19 cellular contexts compared by ENCODE assay signal in genomic region chr20:5480824-5481600, GRCh38.
DNase-seq lines count a peak whose midpoint lies in the region; ATAC-seq and TF ChIP-seq lines count a peak whose summit lies in the region.
"Had no signal": no experiment of that assay in that cellular context is flagged by ENCODE, and none has a peak within 500 bp of the region (broad histone marks: within the 10 kb centered on the region; RNA-seq: fewer than 3 reads in every experiment).

No MANE protein-coding gene starts in this region.

- TF ChIP-seq CTCF in lower lobe of right lung (IDR thresholded peaks at IDR 0.05), result no peak

- H3K9me3 ChIP-seq in lower lobe of right lung, result no peaks in the 10 kb centered on the region
- H3K9me3 ChIP-seq: neutrophil, Peyer's patch had no signal

- H3K27me3 ChIP-seq in lower lobe of right lung (ENCODE audit: low read depth), result no peaks in the 10 kb centered on the region
- H3K27me3 ChIP-seq: brain microvascular endothelial cell, neutrophil, Peyer's patch had no signal

- H3K36me3 ChIP-seq in lower lobe of right lung, result no peaks in the 10 kb centered on the region
- H3K36me3 ChIP-seq: brain microvascular endothelial cell, neutrophil, Peyer's patch had no signal

- no peaks in the 10 kb centered on the region for H3K4me1 ChIP-seq in lower lobe of right lung

- no peak overlapping the region for H3K4me3 ChIP-seq in lower lobe of right lung
- H3K4me3 ChIP-seq: K562, Peyer's patch had no signal

- intact Hi-C loops in lower lobe of right lung (cut with DNase I), result no loop called here

- no peak overlapping the region for H3K27ac ChIP-seq in lower lobe of right lung
- H3K27ac ChIP-seq: 22Rv1, brain microvascular endothelial cell, neutrophil had no signal

- ATAC-seq in lower lobe of right lung, result peak; percentile 37 to 45
- no peak for ATAC-seq in HG03342 (IDR thresholded peaks at IDR 0.05; ENCODE audit: unreplicated experiment)
- no peak for ATAC-seq in GM18867 (IDR thresholded peaks at IDR 0.05; ENCODE audit: unreplicated experiment)
- ATAC-seq: K562 had no signal

- peak; percentile 39 for DNase-seq in DMS 273 (lab: John Stamatoyannopoulos, UW; ENCODE audit: unreplicated experiment)
- no peak for DNase-seq in DMS 273 treated with DMSO at 0.1 percent for 48 hours (lab: John Stamatoyannopoulos, UW)
- DNase-seq in NCI-H1092 treated with DMSO at 0.1 percent for 48 hours (lab: John Stamatoyannopoulos, UW), result peak; percentile 97
- DNase-seq in NCI-H526 treated with DMSO at 0.1 percent for 48 hours (lab: John Stamatoyannopoulos, UW), result peak; percentile 75
- no peak for DNase-seq in lower lobe of right lung
- no peak for DNase-seq in HPDE6-E6E7 (ENCODE audit: extremely low spot score)
- DNase-seq: activated naive CD4-positive, alpha-beta T cell treated with anti-CD3 and anti-CD28 coated beads, Interleukin-2, amount 50 U/mL, for 16 hours; brain microvascular endothelial cell; CD8-positive, alpha-beta memory T cell; effector CD8-positive, alpha-beta T cell; GOT3; NCI-H2171; stimulated activated naive CD4-positive, alpha-beta T cell had no signal

Comparison
In these comparisons a context has a peak if more than half of its experiments do, and no peak if none do; other contexts are left out.
1. DNase-seq: peak in DMS 273 (single experiment), NCI-H1092 treated with DMSO at 0.1 percent for 48 hours (single experiment) and NCI-H526 treated with DMSO at 0.1 percent for 48 hours (single experiment); none in DMS 273 treated with DMSO at 0.1 percent for 48 hours (single experiment), lower lobe of right lung (single experiment) and HPDE6-E6E7 (single experiment).
2. ATAC-seq: peak in lower lobe of right lung (2 of 2); none in HG03342 (single experiment) and GM18867 (single experiment).